In genomic region chr6:42642794-42643193, GRCh38 we compare ENCODE assay signal across 18 cellular contexts.
"Had no signal": no experiment of that assay in that cellular context is flagged by ENCODE, and none has a peak within 500 bp of the region (broad histone marks: within the 10 kb centered on the region; RNA-seq: fewer than 3 reads in every experiment).

No MANE protein-coding gene starts in this region.

- ATAC-seq: esophagus mucosa, left cardiac atrium, T-cell, upper lobe of right lung had no signal

- H3K4me3 Mint-ChIP-seq: neural progenitor cell, T-cell had no signal

- DNase-seq: activated naive CD4-positive, alpha-beta T cell treated with Interleukin-2 at 50 U/mL for 16 hours; activated T-cell treated with anti-CD3 and anti-CD28 coated beads, Interleukin-2, amount 50 U/mL, for 48 hours; cerebellar nuclear complex; effector CD8-positive, alpha-beta T cell; left cardiac atrium; retina; sigmoid colon; SJCRH30; stimulated activated CD4-positive, alpha-beta T cell treated with anti-CD3 and anti-CD28 coated beads, Interleukin-15, amount 100 ng/mL, for 24 hours; stimulated activated CD8-positive, alpha-beta memory T cell treated with anti-CD3 and anti-CD28 coated beads, Interleukin-4, amount 100 ng/mL, for 48 hours; stimulated activated naive CD4-positive, alpha-beta T cell treated with Interleukin-2 at 50 U/mL for 16 hours; substantia nigra; T-cell; thyroid gland; upper lobe of right lung had no signal

- H3K4me1 ChIP-seq: neural progenitor cell, sigmoid colon, SJCRH30, thyroid gland, upper lobe of right lung had no signal

- H3K4me1 Mint-ChIP-seq: neural progenitor cell had no signal

- H3K9me3 Mint-ChIP-seq: neural progenitor cell, T-cell had no signal

- H3K4me3 ChIP-seq: neural progenitor cell, sigmoid colon, SJCRH30, smooth muscle cell, thyroid gland, upper lobe of right lung had no signal

- H3K27me3 Mint-ChIP-seq: T-cell had no signal

- H3K27ac Mint-ChIP-seq: neural progenitor cell had no signal

- H3K9me3 ChIP-seq: sigmoid colon, SJCRH30, thyroid gland, upper lobe of right lung had no signal
